22 cellular contexts compared by ENCODE assay signal in the genomic region with DNA sequence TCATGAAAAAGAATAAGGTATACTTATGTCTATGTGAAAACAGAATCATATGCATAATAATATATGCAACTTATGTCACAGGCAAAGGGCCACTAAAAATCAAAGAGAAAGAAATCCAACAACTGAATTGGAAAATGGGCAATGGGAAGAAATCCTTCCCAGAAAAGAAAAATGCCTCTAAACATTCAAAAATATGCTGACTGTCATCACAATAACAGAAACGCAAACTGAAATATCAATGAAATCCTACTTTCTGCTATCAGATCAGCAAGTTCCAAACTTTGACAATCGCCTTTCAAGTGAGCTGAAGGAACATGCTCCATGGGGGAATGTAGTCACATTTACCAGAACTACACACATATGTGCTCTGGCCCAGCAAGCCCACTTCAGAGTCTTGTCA.
"Had no signal": no experiment of that assay in that cellular context is flagged by ENCODE, and none has a peak within 500 bp of the region (broad histone marks: within the 10 kb centered on the region; RNA-seq: fewer than 3 reads in every experiment).

No MANE protein-coding gene starts in this region.

- H3K36me3 Mint-ChIP-seq: neural progenitor cell, type B pancreatic cell had no signal

- DNase-seq: activated CD4-positive, alpha-beta T cell treated with anti-CD3 and anti-CD28 coated beads, Interleukin-2, amount 10 ng/mL, durations not matched to agents 24 days and 14 days; activated CD4-positive, CD25-positive, alpha-beta regulatory T cell; activated CD8-positive, alpha-beta T cell treated with anti-CD3 and anti-CD28 coated beads for 36 hours; activated naive CD4-positive, alpha-beta T cell; activated T-cell treated with anti-CD3 and anti-CD28 coated beads, Interleukin-2, amount 50 U/mL, for 1 hour; body of pancreas; caudate nucleus; immature natural killer cell; kidney glomerular epithelial cell; left ventricle myocardium inferior; mammary epithelial cell; naive thymus-derived CD4-positive, alpha-beta T cell; stimulated activated naive CD8-positive, alpha-beta T cell treated with anti-CD3 and anti-CD28 coated beads, Interleukin-15, amount 100 ng/mL, for 72 hours had no signal

- H3K27ac Mint-ChIP-seq: activated CD4-positive, alpha-beta T cell treated with anti-CD3 and anti-CD28 coated beads, Interleukin-2, amount 10 ng/mL, durations not matched to agents 24 days and 14 days; activated CD8-positive, alpha-beta T cell treated with anti-CD3 and anti-CD28 coated beads for 36 hours; immature natural killer cell; neural progenitor cell; stimulated activated naive CD8-positive, alpha-beta T cell treated with anti-CD3 and anti-CD28 coated beads, Interleukin-15, amount 100 ng/mL, for 72 hours; type B pancreatic cell had no signal

- H3K4me1 ChIP-seq: prostate gland had no signal

- H3K9me3 ChIP-seq: body of pancreas, left ventricle myocardium inferior, mucosa of descending colon, prostate gland, right atrium auricular region, suprapubic skin had no signal

- H2AFZ ChIP-seq: neural progenitor cell had no signal

- H3K27me3 ChIP-seq: body of pancreas, dorsolateral prefrontal cortex, neural progenitor cell, right atrium auricular region had no signal

- H3K27ac ChIP-seq: body of pancreas, dorsolateral prefrontal cortex, left ventricle myocardium inferior, neural progenitor cell, prostate gland, right atrium auricular region, skin epidermis, suprapubic skin had no signal

- H3K36me3 ChIP-seq: left ventricle myocardium inferior, neural progenitor cell, prostate gland, right atrium auricular region, suprapubic skin had no signal

- H3K4me2 ChIP-seq: neural progenitor cell had no signal

- H3K27me3 Mint-ChIP-seq: activated CD8-positive, alpha-beta T cell treated with anti-CD3 and anti-CD28 coated beads for 36 hours; activated T-helper 17 cell treated with anti-CD3 and anti-CD28 coated beads, Interleukin-2, amount 50 U/mL, for 72 hours; stimulated activated naive CD8-positive, alpha-beta T cell treated with anti-CD3 and anti-CD28 coated beads, Interleukin-15, amount 100 ng/mL, for 72 hours had no signal

- H3K9me3 Mint-ChIP-seq: activated CD8-positive, alpha-beta T cell treated with anti-CD3 and anti-CD28 coated beads for 36 hours; activated T-helper 17 cell treated with anti-CD3 and anti-CD28 coated beads, Interleukin-2, amount 50 U/mL, for 72 hours; immature natural killer cell; neural progenitor cell; stimulated activated naive CD8-positive, alpha-beta T cell treated with anti-CD3 and anti-CD28 coated beads, Interleukin-15, amount 100 ng/mL, for 72 hours; type B pancreatic cell had no signal

- H3K4me3 ChIP-seq: body of pancreas, dorsolateral prefrontal cortex, left ventricle myocardium inferior, mucosa of descending colon, neural progenitor cell, prostate gland, right atrium auricular region, skin epidermis, suprapubic skin had no signal

- H3K4me3 Mint-ChIP-seq: activated CD4-positive, alpha-beta T cell treated with anti-CD3 and anti-CD28 coated beads, Interleukin-2, amount 10 ng/mL, durations not matched to agents 24 days and 14 days; activated CD8-positive, alpha-beta T cell treated with anti-CD3 and anti-CD28 coated beads for 36 hours; activated T-helper 17 cell treated with anti-CD3 and anti-CD28 coated beads, Interleukin-2, amount 50 U/mL, for 72 hours; immature natural killer cell; naive thymus-derived CD4-positive, alpha-beta T cell; neural progenitor cell; stimulated activated naive CD8-positive, alpha-beta T cell treated with anti-CD3 and anti-CD28 coated beads, Interleukin-15, amount 100 ng/mL, for 72 hours; type B pancreatic cell had no signal

- ATAC-seq: activated CD8-positive, alpha-beta T cell treated with anti-CD3 and anti-CD28 coated beads for 36 hours; activated T-helper 17 cell treated with anti-CD3 and anti-CD28 coated beads, Interleukin-2, amount 50 U/mL, for 72 hours; body of pancreas; mucosa of descending colon; stimulated activated naive CD8-positive, alpha-beta T cell treated with anti-CD3 and anti-CD28 coated beads, Interleukin-15, amount 100 ng/mL, for 72 hours had no signal

- H3K9ac ChIP-seq: neural progenitor cell had no signal
